In the genomic region with DNA sequence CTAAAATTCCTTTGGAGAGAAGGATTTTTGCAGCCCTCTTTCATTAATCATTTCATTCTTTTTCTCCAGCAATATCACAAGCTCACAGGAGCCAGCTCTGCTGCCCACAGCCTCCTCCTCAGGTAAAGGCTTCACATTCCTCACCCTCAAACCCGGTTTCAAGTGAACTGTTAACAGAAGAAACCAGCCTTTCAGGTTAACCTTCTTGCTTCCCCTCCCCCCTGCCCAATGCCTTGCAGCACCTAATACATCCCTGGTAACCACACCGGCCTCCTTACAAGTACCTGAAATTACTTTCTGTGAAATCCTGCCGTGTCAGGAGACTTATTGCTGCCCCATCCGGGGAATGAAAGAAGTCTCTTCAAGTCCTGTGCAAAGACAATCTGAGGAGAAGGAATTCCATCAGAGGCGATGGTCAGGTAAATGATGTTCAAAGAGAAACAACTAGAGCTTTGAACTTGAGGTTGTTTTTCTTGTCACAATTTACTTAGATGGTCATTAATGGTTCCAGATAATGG, we compare ENCODE assay signal across 18 cellular contexts.
DNase-seq lines count a peak whose midpoint lies in the region; ATAC-seq and TF ChIP-seq lines count a peak whose summit lies in the region.
"Had no signal": no experiment of that assay in that cellular context is flagged by ENCODE, and none has a peak within 500 bp of the region (broad histone marks: within the 10 kb centered on the region; RNA-seq: fewer than 3 reads in every experiment).

No MANE protein-coding gene starts in this region.

- intact Hi-C loops in breast epithelium (cut with DNase I; ENCODE audit: low total_unique reads) = no loop called here
- intact Hi-C loops in activated T-helper 2 cell treated with anti-CD3 and anti-CD28 coated beads, Interferon-gamma antibody, Interleukin-2, Interleukin-4, amounts not matched to agents 10 μg/mL and 5 μg/mL and 100 μg/mL, durations not matched to agents 14 hours and 24 hours and 36 hours (cut with micrococcal nuclease) = no loop called here

- no CpG with 5 or more reads among the region's 5 CpGs for WGBS in trophoblast cell (ENCODE audit: extremely low coverage, insufficient coverage, insufficient read length)

- H3K27ac Mint-ChIP-seq in stimulated activated naive CD8-positive, alpha-beta T cell treated with anti-CD3 and anti-CD28 coated beads, Interleukin-15, amount 100 ng/mL, for 72 hours = no peak overlapping the region
- H3K27ac Mint-ChIP-seq in activated T-helper 2 cell treated with anti-CD3 and anti-CD28 coated beads, Interferon-gamma antibody, Interleukin-2, Interleukin-4, amounts not matched to agents 10 μg/mL and 5 μg/mL and 100 μg/mL, durations not matched to agents 14 hours and 24 hours and 36 hours = no peak overlapping the region
- H3K27ac Mint-ChIP-seq: activated naive CD4-positive, alpha-beta T cell treated with anti-CD3 and anti-CD28 coated beads for 36 hours; naive thymus-derived CD4-positive, alpha-beta T cell had no signal

- no peak overlapping the region for H2BK120ac ChIP-seq in trophoblast cell (ENCODE audit: insufficient read depth, low read length, poor library complexity)

- no peak overlapping the region for H2BK12ac ChIP-seq in trophoblast cell (ENCODE audit: low read length)

- no peak overlapping the region for H4K91ac ChIP-seq in trophoblast cell (ENCODE audit: low read depth, low read length)

- peaks cover 12% of the 10 kb centered on the region for H3K27me3 Mint-ChIP-seq in stimulated activated naive CD8-positive, alpha-beta T cell treated with anti-CD3 and anti-CD28 coated beads, Interleukin-15, amount 100 ng/mL, for 72 hours
- peaks cover 2% of the 10 kb centered on the region for H3K27me3 Mint-ChIP-seq in activated T-helper 2 cell treated with anti-CD3 and anti-CD28 coated beads, Interferon-gamma antibody, Interleukin-2, Interleukin-4, amounts not matched to agents 10 μg/mL and 5 μg/mL and 100 μg/mL, durations not matched to agents 14 hours and 24 hours and 36 hours (ENCODE audit: low read depth)

- peak overlapping the region; percentile 44 for H3K4me2 ChIP-seq in trophoblast cell (ENCODE audit: low read length)

- peak overlapping the region; percentile 28 for H3K27ac ChIP-seq in HUES48 (ENCODE audit: low read depth, low read length)
- H3K27ac ChIP-seq in breast epithelium = peak overlapping the region in 1 of 2 donors; percentile 32
- H3K27ac ChIP-seq in iPS-20b (ENCODE audit: low read length) = peak overlapping the region; percentile 40
- H3K27ac ChIP-seq in trophoblast cell (ENCODE audit: low read depth, low read length) = peak overlapping the region; percentile 84
- H3K27ac ChIP-seq: prostate gland had no signal

- H2AK5ac ChIP-seq in trophoblast cell (ENCODE audit: low read length) = no peak overlapping the region

- no peak overlapping the region for H3K4me3 Mint-ChIP-seq in stimulated activated naive CD8-positive, alpha-beta T cell treated with anti-CD3 and anti-CD28 coated beads, Interleukin-15, amount 100 ng/mL, for 72 hours
- H3K4me3 Mint-ChIP-seq in activated T-helper 2 cell treated with anti-CD3 and anti-CD28 coated beads, Interferon-gamma antibody, Interleukin-2, Interleukin-4, amounts not matched to agents 10 μg/mL and 5 μg/mL and 100 μg/mL, durations not matched to agents 14 hours and 24 hours and 36 hours (ENCODE audit: low read depth) = no peak overlapping the region
- H3K4me3 Mint-ChIP-seq: activated naive CD4-positive, alpha-beta T cell treated with anti-CD3 and anti-CD28 coated beads for 36 hours; naive thymus-derived CD4-positive, alpha-beta T cell had no signal

- no peak for TF ChIP-seq POLR2A in breast epithelium (IDR thresholded peaks at IDR 0.05)

- H3K4me1 ChIP-seq in HUES48 (ENCODE audit: control insufficient read depth, insufficient read depth, low read length) (peaks cover 47% of the 10 kb centered on the region), breast epithelium (no peaks in the 10 kb centered on the region), iPS-20b (ENCODE audit: insufficient read depth, low read length) (peaks cover 42% of the 10 kb centered on the region), trophoblast cell (ENCODE audit: control insufficient read depth in 1 of 2, insufficient read depth in 2 of 2, low read length in 2 of 2) (peaks cover 18% of the 10 kb centered on the region in 2 experiments)
- H3K4me1 ChIP-seq: prostate gland had no signal

- H3K4ac ChIP-seq in trophoblast cell (ENCODE audit: low read depth, low read length) = no peak overlapping the region

- H3K18ac ChIP-seq in trophoblast cell (ENCODE audit: low read length) = no peak overlapping the region

- H2BK5ac ChIP-seq in trophoblast cell (ENCODE audit: low read depth, low read length, poor library complexity) = no peak overlapping the region

- H3K36me3 ChIP-seq in HUES48 (ENCODE audit: control insufficient read depth, insufficient read depth, low read length) = no peaks in the 10 kb centered on the region
- no peaks in the 10 kb centered on the region for H3K36me3 ChIP-seq in breast epithelium
- H3K36me3 ChIP-seq in iPS-20b (ENCODE audit: insufficient read depth, low read depth, low read length) = peaks cover 3% of the 10 kb centered on the region; the same call in 1 of the 2 replicates
- no peaks in the 10 kb centered on the region for H3K36me3 ChIP-seq in trophoblast cell (ENCODE audit: control insufficient read depth in 1 of 2, insufficient read depth in 2 of 2, low read length in 2 of 2)
- H3K36me3 ChIP-seq: prostate gland had no signal

- no peak overlapping the region for H3K9ac ChIP-seq in HUES48 (ENCODE audit: low read depth, low read length)
- peak overlapping the region; percentile 54; the same call in 1 of the 2 replicates for H3K9ac ChIP-seq in iPS-20b (ENCODE audit: low read depth, low read length)
- H3K9ac ChIP-seq in trophoblast cell (ENCODE audit: low read length) = no peak overlapping the region

- H3K23ac ChIP-seq in trophoblast cell (ENCODE audit: low read length) = no peak overlapping the region

- no peaks in the 10 kb centered on the region for H3K9me3 Mint-ChIP-seq in stimulated activated naive CD8-positive, alpha-beta T cell treated with anti-CD3 and anti-CD28 coated beads, Interleukin-15, amount 100 ng/mL, for 72 hours
- no peaks in the 10 kb centered on the region for H3K9me3 Mint-ChIP-seq in activated T-helper 2 cell treated with anti-CD3 and anti-CD28 coated beads, Interferon-gamma antibody, Interleukin-2, Interleukin-4, amounts not matched to agents 10 μg/mL and 5 μg/mL and 100 μg/mL, durations not matched to agents 14 hours and 24 hours and 36 hours
- H3K9me3 Mint-ChIP-seq: activated naive CD4-positive, alpha-beta T cell treated with anti-CD3 and anti-CD28 coated beads for 36 hours had no signal

- DNase-seq in breast epithelium (ENCODE audit: low spot score in 2 of 2) = peak; percentile 30 to 55
- peak; percentile 34 to 58 for DNase-seq in trophoblast cell
- DNase-seq in AG08396 (ENCODE audit: low spot score) = no peak
- no peak for DNase-seq in activated CD4-positive, alpha-beta T cell treated with anti-CD3 and anti-CD28 coated beads for 1 hour
- DNase-seq in stimulated activated naive CD8-positive, alpha-beta T cell treated with anti-CD3 and anti-CD28 coated beads, Interleukin-15, amount 100 ng/mL, for 72 hours = no peak
- no peak for DNase-seq in activated T-helper 2 cell treated with anti-CD3 and anti-CD28 coated beads, Interferon-gamma antibody, Interleukin-2, Interleukin-4, amounts not matched to agents 10 μg/mL and 5 μg/mL and 100 μg/mL, durations not matched to agents 14 hours and 24 hours and 36 hours (ENCODE audit: low spot score)
- DNase-seq: activated CD4-positive, alpha-beta T cell treated with anti-CD3 and anti-CD28 coated beads, Interleukin-2, amount 50 U/mL, for 4 hours; activated naive CD4-positive, alpha-beta T cell treated with anti-CD3 and anti-CD28 coated beads for 36 hours; AML-193; foreskin fibroblast; naive thymus-derived CD4-positive, alpha-beta T cell; NCI-H146; NCI-H2227 treated with DMSO at 0.1 percent for 48 hours; stimulated activated CD8-positive, alpha-beta memory T cell treated with anti-CD3 and anti-CD28 coated beads, Interleukin-4, amount 100 ng/mL, for 48 hours; SW 1271 had no signal

- no peaks in the 10 kb centered on the region for H3K36me3 Mint-ChIP-seq in activated T-helper 2 cell treated with anti-CD3 and anti-CD28 coated beads, Interferon-gamma antibody, Interleukin-2, Interleukin-4, amounts not matched to agents 10 μg/mL and 5 μg/mL and 100 μg/mL, durations not matched to agents 14 hours and 24 hours and 36 hours (ENCODE audit: low read depth)
- H3K36me3 Mint-ChIP-seq: naive thymus-derived CD4-positive, alpha-beta T cell had no signal

- H3K4me1 Mint-ChIP-seq in stimulated activated naive CD8-positive, alpha-beta T cell treated with anti-CD3 and anti-CD28 coated beads, Interleukin-15, amount 100 ng/mL, for 72 hours = no peaks in the 10 kb centered on the region
- H3K4me1 Mint-ChIP-seq in activated T-helper 2 cell treated with anti-CD3 and anti-CD28 coated beads, Interferon-gamma antibody, Interleukin-2, Interleukin-4, amounts not matched to agents 10 μg/mL and 5 μg/mL and 100 μg/mL, durations not matched to agents 14 hours and 24 hours and 36 hours (ENCODE audit: low read depth) = no peaks in the 10 kb centered on the region
- H3K4me1 Mint-ChIP-seq: naive thymus-derived CD4-positive, alpha-beta T cell had no signal

- H4K8ac ChIP-seq in trophoblast cell (ENCODE audit: low read depth, low read length) = no peak overlapping the region

- no peak for ATAC-seq in stimulated activated naive CD8-positive, alpha-beta T cell treated with anti-CD3 and anti-CD28 coated beads, Interleukin-15, amount 100 ng/mL, for 72 hours
- ATAC-seq: naive thymus-derived CD4-positive, alpha-beta T cell had no signal

- no peak for TF ChIP-seq CTCF in breast epithelium (IDR thresholded peaks at IDR 0.05)

- no peak overlapping the region for H3K14ac ChIP-seq in trophoblast cell (ENCODE audit: low read length)

- no peak overlapping the region for H2AFZ ChIP-seq in trophoblast cell (ENCODE audit: insufficient read depth, low read length, poor library complexity)

- H3K9me3 ChIP-seq in HUES48 (ENCODE audit: control insufficient read depth, insufficient read depth, low read length) (no peaks in the 10 kb centered on the region), breast epithelium (no peaks in the 10 kb centered on the region), iPS-20b (ENCODE audit: insufficient read depth, low read depth, low read length) (peaks cover 6% of the 10 kb centered on the region; the same call in 1 of the 2 replicates), trophoblast cell (ENCODE audit: insufficient read depth, low read depth, low read length) (no peaks in the 10 kb centered on the region)
- H3K9me3 ChIP-seq: prostate gland had no signal

- H3K27me3 ChIP-seq in HUES48 (ENCODE audit: control insufficient read depth, insufficient read depth, low read length) = no peaks in the 10 kb centered on the region
- H3K27me3 ChIP-seq in breast epithelium = no peaks in the 10 kb centered on the region
- H3K27me3 ChIP-seq in iPS-20b (ENCODE audit: insufficient read depth, low read length) = no peaks in the 10 kb centered on the region
- no peaks in the 10 kb centered on the region for H3K27me3 ChIP-seq in trophoblast cell (ENCODE audit: insufficient read depth, low read length)

- H3K4me3 ChIP-seq in HUES48 (ENCODE audit: low read depth, low read length) (no peak overlapping the region), breast epithelium (no peak overlapping the region), iPS-20b (ENCODE audit: low read length) (peak overlapping the region; percentile 31; the same call in 1 of the 2 replicates), trophoblast cell (ENCODE audit: low read depth, low read length) (no peak overlapping the region)
- H3K4me3 ChIP-seq: prostate gland had no signal

- peaks cover 6% of the 10 kb centered on the region for H3K79me1 ChIP-seq in trophoblast cell (ENCODE audit: low read length)

- H3K79me2 ChIP-seq in trophoblast cell (ENCODE audit: control insufficient read depth, insufficient read depth, low read length, poor library complexity) = no peaks in the 10 kb centered on the region

- no peak overlapping the region for H4K12ac ChIP-seq in trophoblast cell (ENCODE audit: low read depth, low read length)

Comparison
In these comparisons a context has a peak if more than half of its experiments do, and no peak if none do; other contexts are left out.
1. DNase-seq: peak in breast epithelium (2 of 2) and trophoblast cell (2 of 2); none in AG08396 (single experiment), activated CD4-positive, alpha-beta T cell treated with anti-CD3 and anti-CD28 coated beads for 1 hour (single experiment), stimulated activated naive CD8-positive, alpha-beta T cell treated with anti-CD3 and anti-CD28 coated beads, Interleukin-15, amount 100 ng/mL, for 72 hours (0 of 2) and activated T-helper 2 cell treated with anti-CD3 and anti-CD28 coated beads, Interferon-gamma antibody, Interleukin-2, Interleukin-4, amounts not matched to agents 10 μg/mL and 5 μg/mL and 100 μg/mL, durations not matched to agents 14 hours and 24 hours and 36 hours (single experiment).